In the genomic region with DNA sequence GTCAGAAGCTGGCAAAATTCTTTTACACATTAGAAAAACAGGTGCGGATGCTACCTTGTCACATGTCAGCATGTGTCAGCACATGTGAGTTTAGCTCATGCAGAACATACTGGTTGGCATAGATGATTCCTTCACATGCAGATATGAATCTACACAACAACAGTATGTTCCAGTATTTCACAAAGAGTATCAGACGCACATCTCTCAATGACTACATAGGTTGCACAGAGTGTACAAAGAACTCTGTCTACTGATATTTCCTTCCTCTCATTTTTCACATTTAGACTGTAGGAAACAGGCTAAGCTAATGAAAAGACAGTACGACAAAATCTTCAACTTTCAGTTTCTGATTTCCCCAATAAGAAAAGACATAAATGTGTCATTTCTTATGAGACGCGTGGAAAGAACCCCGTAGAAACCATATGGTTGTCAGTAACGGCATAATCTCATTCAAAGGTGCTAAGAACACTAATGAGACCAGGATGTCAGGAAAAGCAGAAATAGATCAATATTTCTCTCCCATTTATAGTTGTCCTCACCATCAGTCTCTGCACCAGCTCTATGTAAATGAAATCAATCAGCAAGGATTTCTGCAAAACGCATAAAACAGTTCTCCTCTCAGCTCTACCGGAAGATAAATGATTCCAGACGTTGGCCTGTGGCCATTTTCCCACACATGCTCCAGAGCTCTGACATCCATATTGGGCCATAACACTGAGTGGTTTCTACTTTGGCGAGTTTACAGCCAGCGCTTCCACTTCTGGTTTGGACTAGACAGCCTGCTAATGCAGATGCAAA, we compare ENCODE assay signal across 1 cellular context.
TF ChIP-seq lines count a peak whose summit lies in the region.

No MANE protein-coding gene starts in this region.

TF ChIP-seq in SK-N-SH treated with all-trans-retinoic acid at 6 μM for 48 hours, 23 proteins besides CTCF, POLR2A, EP300 and RAD21 (continued from another document):
- TF ChIP-seq ZFP30 (CRISPR knock-in tag; IDR thresholded peaks at IDR 0.05), result no peak
- no peak for TF ChIP-seq ZNF565 (CRISPR knock-in tag; conservative IDR thresholded peaks at IDR 0.05; ENCODE audit: low read depth)
- TF ChIP-seq SNAI2 (CRISPR knock-in tag; IDR thresholded peaks at IDR 0.05), result no peak
- TF ChIP-seq CSDC2 (CRISPR knock-in tag; IDR thresholded peaks at IDR 0.05), result no peak
